In the genomic region with DNA sequence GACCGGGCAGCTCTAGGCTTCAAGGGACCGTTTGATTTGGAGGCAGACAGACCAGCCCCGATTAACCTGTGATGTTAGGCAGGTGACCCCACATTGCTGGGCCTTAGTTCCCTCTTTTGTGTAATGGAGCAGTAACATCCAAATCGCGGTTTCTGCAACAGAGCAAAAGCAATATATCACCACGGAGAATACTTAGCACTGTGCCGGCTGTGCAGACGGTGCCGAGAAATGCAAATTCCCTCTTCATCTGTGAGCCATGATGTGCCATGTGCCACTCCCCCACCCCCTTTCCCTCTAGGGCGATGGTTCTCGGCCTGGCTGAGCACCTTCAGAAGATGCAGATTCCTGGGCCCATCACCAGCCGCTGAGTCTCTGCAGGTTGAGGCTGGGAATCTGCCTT, we compare ENCODE assay signal across 20 cellular contexts. TPM values are rescaled to one million over a fixed set of nuclear protein-coding genes. Genes with fewer than 3 reads are reported as not detected.
A peak's percentile ranks its signal among the peaks of the same experiment; 100 is the strongest.
DNase-seq lines count a peak whose midpoint lies in the region; ATAC-seq, FAIRE-seq and TF ChIP-seq lines count a peak whose summit lies in the region.
"Had no signal": no experiment of that assay in that cellular context is flagged by ENCODE, and none has a peak within 500 bp of the region (broad histone marks: within the 10 kb centered on the region; RNA-seq: fewer than 3 reads in every experiment).

No MANE protein-coding gene starts in this region.

- SMC1A ChIA-PET in GM12878 (lab: Charles Lee; ENCODE audit: uncharacterized antibody, unreplicated experiment), result interaction anchor here (0.6 kb wide), 1 partner anchor 1169 kb away, joined by 3 read pairs; no protein-coding TSS in a partner anchor

- CTCF ChIA-PET in GM12878 (lab: Yijun Ruan, JAX), result interaction anchor here (0.6 to 0.7 kb wide), 2 partner anchors 158 to 312 kb away, joined by 3 read pairs; no protein-coding TSS in a partner anchor

- peak overlapping the region; percentile 74 for H3K27ac Mint-ChIP-seq in stimulated activated memory B cell treated with anti-CD40 and anti-IgM and Interleukin-4, amounts not matched to agents 10 μg/mL and 1 μg/mL and 100 μg/mL, for 72 hours
- H3K27ac Mint-ChIP-seq: CD8-positive, alpha-beta memory T cell; T-helper 1 cell treated with Interleukin-12 subunit alpha and Interleukin-12 subunit beta and Interleukin-4 antibody, amounts not matched to agents 30 μg/mL and 1 μg/mL, for 36 hours had no signal

- RAD21 ChIA-PET in GM12878 (lab: Charles Lee; ENCODE audit: unreplicated experiment), result interaction anchor here (0.6 kb wide), 1 partner anchor 103 kb away, joined by 3 read pairs; no protein-coding TSS in a partner anchor

- peaks cover 39% of the 10 kb centered on the region for H3K36me3 Mint-ChIP-seq in stimulated activated memory B cell treated with anti-CD40 and anti-IgM and Interleukin-4, amounts not matched to agents 10 μg/mL and 1 μg/mL and 100 μg/mL, for 72 hours

- H3K4me3 ChIP-seq in GM12878, result no peak overlapping the region
- H3K4me3 ChIP-seq: HAP-1, Peyer's patch had no signal

- no peak for TF ChIP-seq RAD21 in GM12878 (IDR thresholded peaks at IDR 0.05; ENCODE audit: insufficient read depth, low read depth, low read length)

- no peaks in the 10 kb centered on the region; a peak in 1 of 4 replicates for H3K36me3 ChIP-seq in GM12878 (ENCODE audit: control insufficient read depth in 2 of 2, insufficient read depth in 2 of 2, low read length in 1 of 2)

- TF ChIP-seq CTCF in GM13976 (IDR thresholded peaks at IDR 0.05; ENCODE audit: borderline replicate concordance, control extremely low read depth, extremely low read depth, insufficient read depth, missing control alignments) (no peak), GM12878 (IDR thresholded peaks at IDR 0.05 in 2 of 3, conservative IDR thresholded peaks at IDR 0.05 in 1 of 3; ENCODE audit: control insufficient read depth in 2 of 3, extremely low read depth in 1 of 3, insufficient read depth in 1 of 3, low read depth in 3 of 3, low read length in 3 of 3) (no peak)

- POLR2A ChIA-PET in GM12878 (lab: Charles Lee), result no interaction called here

- no TSS peak for BruUV-seq in GM12878 (replicated peaks; lab: Mats Ljungman, UMichigan)

- no peak for ATAC-seq in GM12878
- ATAC-seq in stimulated activated memory B cell treated with anti-CD40 and anti-IgM and Interleukin-4, amounts not matched to agents 10 μg/mL and 1 μg/mL and 100 μg/mL, for 72 hours, result peak; percentile 54
- no peak for ATAC-seq in GM21390 (IDR thresholded peaks at IDR 0.05; ENCODE audit: unreplicated experiment)

- FAIRE-seq in GM12878 (lab: Jason Lieb, UNC), result no peak

- intact Hi-C loops in GM12878 (cut with micrococcal nuclease; ENCODE audit: unreplicated experiment), result no loop called here

- H3K9ac ChIP-seq in GM12878 (ENCODE audit: control insufficient read depth, insufficient read depth, low read length), result no peak overlapping the region

- H3K4me2 ChIP-seq in GM12878 (ENCODE audit: control insufficient read depth, insufficient read depth), result 0 out of 2 replicates have a peak overlapping the region, but pooled peaks have one; percentile 17

- in situ Hi-C loops in GM13976 (cut with MboI; ENCODE audit: low sequenced_read_pairs, unreplicated experiment), result no loop called here
- in situ Hi-C loops in GM12878 (cut with MboI), result no loop called here

- TF ChIP-seq EP300 in GM12878 (IDR thresholded peaks at IDR 0.05; ENCODE audit: borderline replicate concordance in 1 of 2, control insufficient read depth in 1 of 2, low read depth in 2 of 2, low read length in 2 of 2), result no peak

- peaks cover 50% of the 10 kb centered on the region for H3K4me1 Mint-ChIP-seq in stimulated activated memory B cell treated with anti-CD40 and anti-IgM and Interleukin-4, amounts not matched to agents 10 μg/mL and 1 μg/mL and 100 μg/mL, for 72 hours

- no peak overlapping the region for H3K4me3 Mint-ChIP-seq in stimulated activated memory B cell treated with anti-CD40 and anti-IgM and Interleukin-4, amounts not matched to agents 10 μg/mL and 1 μg/mL and 100 μg/mL, for 72 hours
- H3K4me3 Mint-ChIP-seq: CD8-positive, alpha-beta memory T cell; T-helper 1 cell treated with Interleukin-12 subunit alpha and Interleukin-12 subunit beta and Interleukin-4 antibody, amounts not matched to agents 30 μg/mL and 1 μg/mL, for 36 hours had no signal

- H3K4me1 ChIP-seq in GM12878 (ENCODE audit: control insufficient read depth, insufficient read depth, low read length), result peaks cover 33% of the 10 kb centered on the region
- H3K4me1 ChIP-seq: HAP-1, Peyer's patch had no signal

- no peak for TF ChIP-seq POLR2A in GM12878 (IDR thresholded peaks at IDR 0.05; ENCODE audit: low read depth, low read length)

- H3K9me3 Mint-ChIP-seq in stimulated activated memory B cell treated with anti-CD40 and anti-IgM and Interleukin-4, amounts not matched to agents 10 μg/mL and 1 μg/mL and 100 μg/mL, for 72 hours, result no peaks in the 10 kb centered on the region
- H3K9me3 Mint-ChIP-seq: CD8-positive, alpha-beta memory T cell; T-helper 1 cell treated with Interleukin-12 subunit alpha and Interleukin-12 subunit beta and Interleukin-4 antibody, amounts not matched to agents 30 μg/mL and 1 μg/mL, for 36 hours had no signal

- H3K9me3 ChIP-seq in GM12878 (replicated peaks; ENCODE audit: control insufficient read depth, insufficient read depth, low read length), result no peaks in the 10 kb centered on the region
- H3K9me3 ChIP-seq: HAP-1, Peyer's patch had no signal

- peak; percentile 23 for DNase-seq in GM13976 (ENCODE audit: low spot score)
- DNase-seq in NCI-H526 treated with DMSO at 0.1 percent for 48 hours (lab: John Stamatoyannopoulos, UW), result peak; percentile 47
- no peak for DNase-seq in GM12878 (ENCODE audit: low read depth, low spot score)
- DNase-seq in OCI-M1 (lab: John Stamatoyannopoulos, UW), result no peak
- DNase-seq in central memory CD4-positive, alpha-beta T cell, result no peak
- DNase-seq: C1 segment of cervical spinal cord; CD8-positive, alpha-beta memory T cell; MM.1S; NCI-H1105; NCI-H1694 treated with DMSO at 0.1 percent for 48 hours; NCI-H2107; NCI-H2227 treated with DMSO at 0.1 percent for 48 hours; NCI-H524; Right ventricle myocardium superior had no signal

- H3K27ac ChIP-seq in GM12878 (ENCODE audit: control insufficient read depth, insufficient read depth), result no peak overlapping the region
- H3K27ac ChIP-seq: HL-60, Peyer's patch had no signal

- H2AFZ ChIP-seq in GM12878 (ENCODE audit: control insufficient read depth, low read depth, low read length), result no peak overlapping the region

- H3K27me3 ChIP-seq in GM12878 (replicated peaks in 1 of 2; ENCODE audit: control insufficient read depth in 2 of 2, insufficient read depth in 2 of 2, low read length in 1 of 2), result 0 out of 4 replicates have a peak, but pooled peaks cover 0 to 3% of the 10 kb centered on the region in 2 experiments
- H3K27me3 ChIP-seq: Peyer's patch had no signal

- H3K79me2 ChIP-seq in GM12878 (ENCODE audit: control insufficient read depth, insufficient read depth, low read length), result no peaks in the 10 kb centered on the region

- H3K27me3 Mint-ChIP-seq in stimulated activated memory B cell treated with anti-CD40 and anti-IgM and Interleukin-4, amounts not matched to agents 10 μg/mL and 1 μg/mL and 100 μg/mL, for 72 hours, result no peaks in the 10 kb centered on the region

- H4K20me1 ChIP-seq in GM12878 (ENCODE audit: control insufficient read depth, insufficient read depth), result no peaks in the 10 kb centered on the region

- WGBS in GM12878 (ENCODE audit: insufficient coverage, insufficient replicate concordance, low lambda C conversion rate, missing lambda C conversion rate), result 14% methylated on average over 12 of the region's 12 CpGs

RNA-seq across cellular contexts. Expression of gene BCL7A, which starts 10.9 kb away (rescaled TPM):
- 11.6 and 13.4 TPM in 2 replicates for total RNA-seq in GM12878 (2013; cell fraction: nucleolus; rRNA removed)
- total RNA-seq in GM12878 (2014; rRNA removed) (12.4 and 14.1 TPM in 2 replicates), GM12878 (2014; rRNA removed; fragmentation: Illumina TruSeq; extraction: Trizol) (8.8 and 9.6 TPM in 2 replicates), GM12878 (2021) (13.8 and 17.2 TPM in 2 replicates)
- polyA plus RNA-seq in GM12878 (2011; ENCODE audit: low read depth), result 2.3 TPM
- polyA plus RNA-seq in GM12878 (2011; rRNA removed) (1.3 TPM in 2 replicates), GM12878 (2014; fragmentation: Illumina TruSeq; extraction: Trizol) (9.4 and 11.8 TPM in 2 replicates), GM12878 (2014; fragmentation: Nextera tagmentation; extraction: Ambion mirVana) (under 1 TPM; 0.37 to 0.69 TPM), GM12878 (2014; rRNA removed) (13.7 and 14.6 TPM in 2 replicates), GM12878 (2016; fragmentation: Nextera tagmentation; extraction: Ambion mirVana) (10 to 100 TPM; 11.6 to 11.9 TPM)
- polyA plus RNA-seq in GM12878 (2011; cell fraction: cytosol; rRNA removed), result 1.9 and 2.0 TPM in 2 replicates
- 2.1 and 2.7 TPM in 2 replicates for polyA plus RNA-seq in GM12878 (2011; cell fraction: nucleus; rRNA removed)
- 5.7 and 6.4 TPM in 2 replicates for polyA plus RNA-seq in GM12878 (2012)
- 0.59 and 1.3 TPM in 2 replicates for polyA minus RNA-seq in GM12878 (2011; rRNA and poly(A)+ RNA removed)
- polyA minus RNA-seq in GM12878 (2011; cell fraction: cytosol; rRNA and poly(A)+ RNA removed), result 0.40 and 1.1 TPM in 2 replicates
- polyA minus RNA-seq in GM12878 (2011; cell fraction: nucleus; rRNA and poly(A)+ RNA removed), result 0.60 and 0.67 TPM in 2 replicates

RNA-seq across cellular contexts. Expression of gene MLXIP, which starts 46.0 kb away (rescaled TPM):
- total RNA-seq in GM12878 (2013; cell fraction: nucleolus; rRNA removed), result 28.2 and 30.8 TPM in 2 replicates
- total RNA-seq in GM12878 (2014; rRNA removed) (5.4 and 7.9 TPM in 2 replicates), GM12878 (2014; rRNA removed; fragmentation: Illumina TruSeq; extraction: Trizol) (8.9 and 9.7 TPM in 2 replicates), GM12878 (2021) (23.7 and 24.9 TPM in 2 replicates)
- polyA plus RNA-seq in GM12878 (2011; ENCODE audit: low read depth), result 3.2 TPM
- polyA plus RNA-seq in GM12878 (2011; rRNA removed) (1.0 and 1.9 TPM in 2 replicates), GM12878 (2014; fragmentation: Illumina TruSeq; extraction: Trizol) (7.5 and 12.1 TPM in 2 replicates), GM12878 (2014; fragmentation: Nextera tagmentation; extraction: Ambion mirVana) (1 to 10 TPM; 1.1 to 1.2 TPM), GM12878 (2014; rRNA removed) (12.5 and 15.1 TPM in 2 replicates), GM12878 (2016; fragmentation: Nextera tagmentation; extraction: Ambion mirVana) (1 to 10 TPM; 4.7 to 6.2 TPM)
- 1.7 and 2.1 TPM in 2 replicates for polyA plus RNA-seq in GM12878 (2011; cell fraction: cytosol; rRNA removed)
- 9.5 and 15.5 TPM in 2 replicates for polyA plus RNA-seq in GM12878 (2011; cell fraction: nucleus; rRNA removed)
- 6.3 and 7.2 TPM in 2 replicates for polyA plus RNA-seq in GM12878 (2012)
- 3.4 and 4.9 TPM in 2 replicates for polyA minus RNA-seq in GM12878 (2011; rRNA and poly(A)+ RNA removed)
- 4.1 and 5.2 TPM in 2 replicates for polyA minus RNA-seq in GM12878 (2011; cell fraction: cytosol; rRNA and poly(A)+ RNA removed)
- 7.6 and 8.1 TPM in 2 replicates for polyA minus RNA-seq in GM12878 (2011; cell fraction: nucleus; rRNA and poly(A)+ RNA removed)

Comparison
In these comparisons a context has a peak if more than half of its experiments do, and no peak if none do; other contexts are left out.
1. DNase-seq: peak in GM13976 (single experiment) and NCI-H526 treated with DMSO at 0.1 percent for 48 hours (single experiment); none in GM12878 (single experiment), OCI-M1 (single experiment) and central memory CD4-positive, alpha-beta T cell (single experiment).